Comparison of ENCODE assay signal across 17 cellular contexts in genomic region chr18:23194150-23194968, GRCh38. TPM values are rescaled to one million over a fixed set of nuclear protein-coding genes. Genes with fewer than 3 reads are reported as not detected.
A peak's percentile ranks its signal among the peaks of the same experiment; 100 is the strongest.
DNase-seq lines count a peak whose midpoint lies in the region; ATAC-seq and TF ChIP-seq lines count a peak whose summit lies in the region.
"Had no signal": no experiment of that assay in that cellular context is flagged by ENCODE, and none has a peak within 500 bp of the region (broad histone marks: within the 10 kb centered on the region; RNA-seq: fewer than 3 reads in every experiment).

No MANE protein-coding gene starts in this region.

- no peaks in the 10 kb centered on the region for H3K36me3 Mint-ChIP-seq in activated CD4-positive, alpha-beta memory T cell treated with anti-CD3 and anti-CD28 coated beads, Interleukin-2, amount 10 ng/mL, durations not matched to agents 7 days and 5 days (ENCODE audit: low read depth)
- H3K36me3 Mint-ChIP-seq: activated naive CD8-positive, alpha-beta T cell had no signal

- H3K27me3 ChIP-seq in adipocyte (replicated peaks; ENCODE audit: control insufficient read depth, insufficient read depth, low read length) (no peaks in the 10 kb centered on the region), foreskin keratinocyte (peaks cover 6% of the 10 kb centered on the region), MG63 (no peaks in the 10 kb centered on the region)

- TF ChIP-seq CTCF in foreskin keratinocyte (conservative IDR thresholded peaks at IDR 0.05) = no peak

- no peak overlapping the region for H3K4me3 Mint-ChIP-seq in activated CD4-positive, alpha-beta memory T cell treated with anti-CD3 and anti-CD28 coated beads, Interleukin-2, amount 10 ng/mL, durations not matched to agents 7 days and 5 days
- H3K4me3 Mint-ChIP-seq: activated naive CD8-positive, alpha-beta T cell; effector memory CD8-positive, alpha-beta T cell; immature natural killer cell had no signal

- CTCF ChIA-PET in activated CD4-positive, alpha-beta memory T cell treated with anti-CD3 and anti-CD28 coated beads, Interleukin-2, amount 10 ng/mL, durations not matched to agents 7 days and 5 days (lab: Charles Lee) = no interaction called here

- H3K4me3 ChIP-seq in adipocyte (ENCODE audit: low read length) (peak overlapping the region; percentile 59), MG63 (no peak overlapping the region)
- H3K4me3 ChIP-seq: thoracic aorta had no signal

- no peak overlapping the region for H3K27ac ChIP-seq in foreskin keratinocyte
- H3K27ac ChIP-seq: thoracic aorta had no signal

- peaks cover 61% of the 10 kb centered on the region for H3K36me3 ChIP-seq in adipocyte (ENCODE audit: control insufficient read depth, insufficient read depth, low read length, severe bottlenecking)
- peaks cover 3% of the 10 kb centered on the region for H3K36me3 ChIP-seq in MG63
- H3K36me3 ChIP-seq: thoracic aorta had no signal

- H3K27ac Mint-ChIP-seq in activated CD4-positive, alpha-beta memory T cell treated with anti-CD3 and anti-CD28 coated beads, Interleukin-2, amount 10 ng/mL, durations not matched to agents 7 days and 5 days = no peak overlapping the region
- H3K27ac Mint-ChIP-seq: activated naive CD8-positive, alpha-beta T cell; effector memory CD8-positive, alpha-beta T cell had no signal

- peak; percentile 52 for DNase-seq in EH (ENCODE audit: low read depth)
- no peak for DNase-seq in adipocyte (ENCODE audit: low read depth)
- no peak for DNase-seq in foreskin keratinocyte
- peak; percentile 58 for DNase-seq in posterior vena cava (ENCODE audit: low spot score)
- DNase-seq in NCI-H2107 treated with DMSO at 0.1 percent for 48 hours (lab: John Stamatoyannopoulos, UW; ENCODE audit: unreplicated experiment) = no peak
- DNase-seq in MG63 = no peak
- no peak for DNase-seq in NK-92 treated with Interleukin-12 subunit alpha and Interleukin-12 subunit beta, amount 100 ng/mL, for 24 hours (lab: John Stamatoyannopoulos, UW)
- no peak for DNase-seq in activated CD4-positive, alpha-beta memory T cell treated with anti-CD3 and anti-CD28 coated beads, Interleukin-2, amount 10 ng/mL, durations not matched to agents 7 days and 5 days
- DNase-seq: effector memory CD8-positive, alpha-beta T cell; GF-D8; immature natural killer cell; KG1; NCI-H2107; occipital lobe; PC-3 had no signal

- ATAC-seq in foreskin keratinocyte = peak; percentile 10
- ATAC-seq: effector memory CD8-positive, alpha-beta T cell; PC-3 had no signal

- H3K9me3 ChIP-seq in adipocyte (ENCODE audit: control insufficient read depth, low read length) = no peaks in the 10 kb centered on the region
- no peaks in the 10 kb centered on the region for H3K9me3 ChIP-seq in MG63
- H3K9me3 ChIP-seq: thoracic aorta had no signal

- H3K4me1 ChIP-seq in adipocyte (ENCODE audit: control insufficient read depth, insufficient read depth, low read length) (peaks cover 36% of the 10 kb centered on the region), foreskin keratinocyte (peaks cover 6% of the 10 kb centered on the region)

- POLR2A ChIA-PET in activated CD4-positive, alpha-beta memory T cell treated with anti-CD3 and anti-CD28 coated beads, Interleukin-2, amount 10 ng/mL, durations not matched to agents 7 days and 5 days (lab: Charles Lee) = no interaction called here

- H3K4me1 Mint-ChIP-seq in activated CD4-positive, alpha-beta memory T cell treated with anti-CD3 and anti-CD28 coated beads, Interleukin-2, amount 10 ng/mL, durations not matched to agents 7 days and 5 days = peaks cover 11% of the 10 kb centered on the region

- intact Hi-C loops in posterior vena cava (cut with DNase I) = no loop called here

- no peaks in the 10 kb centered on the region for H3K9me3 Mint-ChIP-seq in activated CD4-positive, alpha-beta memory T cell treated with anti-CD3 and anti-CD28 coated beads, Interleukin-2, amount 10 ng/mL, durations not matched to agents 7 days and 5 days
- H3K9me3 Mint-ChIP-seq: effector memory CD8-positive, alpha-beta T cell; immature natural killer cell had no signal

- H3K27me3 Mint-ChIP-seq in activated CD4-positive, alpha-beta memory T cell treated with anti-CD3 and anti-CD28 coated beads, Interleukin-2, amount 10 ng/mL, durations not matched to agents 7 days and 5 days = no peaks in the 10 kb centered on the region
- H3K27me3 Mint-ChIP-seq: activated naive CD8-positive, alpha-beta T cell had no signal

- H3K9ac ChIP-seq in adipocyte (ENCODE audit: low read length) = peak overlapping the region; percentile 30

RNA-seq across cellular contexts. Expression of gene CABLES1, which starts 59.1 kb away (rescaled TPM):
- total RNA-seq in foreskin keratinocyte = 0.24 and 0.35 TPM in 2 replicates
- polyA plus RNA-seq in foreskin keratinocyte = 0.09 and 0.39 TPM in 2 replicates
- 10 to 100 TPM in 1 of 2 donors, 1 to 10 TPM in 1; 9.3 to 10.8 TPM for total RNA-seq in posterior vena cava
- total RNA-seq in MG63 (2014; rRNA removed; shearing (Covaris generic); ENCODE audit: low replicate concordance) = 1.1 and 1.3 TPM in 2 replicates
- 1 to 10 TPM; 2.7 to 2.8 TPM for total RNA-seq in activated CD4-positive, alpha-beta memory T cell treated with anti-CD3 and anti-CD28 coated beads, Interleukin-2, amount 10 ng/mL, durations not matched to agents 7 days and 5 days

Comparison
In these comparisons a context has a peak if more than half of its experiments do, and no peak if none do; other contexts are left out.
1. DNase-seq: peak in EH (single experiment) and posterior vena cava (single experiment); none in adipocyte (single experiment), foreskin keratinocyte (0 of 2), NCI-H2107 treated with DMSO at 0.1 percent for 48 hours (single experiment), MG63 (single experiment), NK-92 treated with Interleukin-12 subunit alpha and Interleukin-12 subunit beta, amount 100 ng/mL, for 24 hours (single experiment) and activated CD4-positive, alpha-beta memory T cell treated with anti-CD3 and anti-CD28 coated beads, Interleukin-2, amount 10 ng/mL, durations not matched to agents 7 days and 5 days (single experiment).